ENCODE assay signal across 9 cellular contexts in genomic region chr10:69515699-69516547, GRCh38. TPM values are rescaled to one million over a fixed set of nuclear protein-coding genes. Genes with fewer than 3 reads are reported as not detected.
DNase-seq lines count a peak whose midpoint lies in the region; ATAC-seq and TF ChIP-seq lines count a peak whose summit lies in the region.
"Had no signal": no experiment of that assay in that cellular context is flagged by ENCODE, and none has a peak within 500 bp of the region (broad histone marks: within the 10 kb centered on the region; RNA-seq: fewer than 3 reads in every experiment).

No MANE protein-coding gene starts in this region.

- H3K27me3 ChIP-seq in A673 (replicated peaks; ENCODE audit: insufficient read depth, low read depth, low read length, poor library complexity) (peaks cover 29% of the 10 kb centered on the region), SK-N-SH (ENCODE audit: insufficient read depth) (no peaks in the 10 kb centered on the region), prostate gland (replicated peaks; ENCODE audit: insufficient read depth) (no peaks in the 10 kb centered on the region), vagina (no peaks in the 10 kb centered on the region)

- ATAC-seq in GM19023 (IDR thresholded peaks at IDR 0.05; ENCODE audit: unreplicated experiment) = peak; percentile 58

- peak; percentile 95 for TF ChIP-seq RAD21 in SK-N-SH (IDR thresholded peaks at IDR 0.05; ENCODE audit: low read length)

- no peaks in the 10 kb centered on the region for H4K20me1 ChIP-seq in SK-N-SH (ENCODE audit: insufficient read depth)

- POLR2A ChIA-PET in A673 (lab: Charles Lee; ENCODE audit: low non-redundant PET) = no interaction called here
- POLR2A ChIA-PET in SK-N-SH (lab: Yijun Ruan, JAX) = interaction anchor here (2.1 kb wide), 1 partner anchor 121 kb away, joined by 9 read pairs; no protein-coding TSS in a partner anchor

- DNase-seq in A673 (ENCODE audit: low spot score) (peak; percentile 76), LoVo (ENCODE audit: low spot score) (peak; percentile 73), SK-N-SH (peak; percentile 86), activated gamma-delta T cell treated with Interleukin-2 at 50 U/mL for 16 hours (peak; percentile 77), germinal center (ENCODE audit: low spot score) (peak; percentile 78), prostate gland (ENCODE audit: low spot score) (peak; percentile 59), vagina (ENCODE audit: extremely low spot score in 2 of 2) (no peak)

- H2AFZ ChIP-seq in SK-N-SH (ENCODE audit: low read depth) = no peak overlapping the region

- 9% methylated on average over 10 of the region's 12 CpGs for WGBS in SK-N-SH (ENCODE audit: low lambda C conversion rate)
- 28% methylated on average over 12 of the region's 12 CpGs for WGBS in prostate gland

- peak; percentile 90 for TF ChIP-seq CTCF in A673 (conservative IDR thresholded peaks at IDR 0.05; ENCODE audit: low read depth, low read length)
- TF ChIP-seq CTCF in SK-N-SH (IDR thresholded peaks at IDR 0.05) = peak; percentile 87
- TF ChIP-seq CTCF in prostate gland (IDR thresholded peaks at IDR 0.05) = peak; percentile 39 to 79 (median 72)
- peak in 2 of 3 experiments; percentile 47 to 61 for TF ChIP-seq CTCF in vagina (IDR thresholded peaks at IDR 0.05)

- H3K36me3 ChIP-seq in A673 (ENCODE audit: insufficient read depth, low read length, poor library complexity, severe bottlenecking) (no peaks in the 10 kb centered on the region), SK-N-SH (replicated peaks in 1 of 2; ENCODE audit: control insufficient read depth in 1 of 2, insufficient read depth in 2 of 2, low read length in 1 of 2) (no peaks in the 10 kb centered on the region), prostate gland (no peaks in the 10 kb centered on the region), vagina (no peaks in the 10 kb centered on the region)

- no peak overlapping the region for H3K4me2 ChIP-seq in SK-N-SH

- H3K4me1 ChIP-seq in A673 (ENCODE audit: insufficient read depth, low read length, poor library complexity, severe bottlenecking) = no peaks in the 10 kb centered on the region
- no peaks in the 10 kb centered on the region for H3K4me1 ChIP-seq in SK-N-SH (ENCODE audit: control insufficient read depth in 1 of 2, insufficient read depth in 2 of 2, low read depth in 1 of 2, low read length in 1 of 2)
- H3K4me1 ChIP-seq in prostate gland (replicated peaks) = no peaks in the 10 kb centered on the region
- H3K4me1 ChIP-seq in vagina = no peaks in the 10 kb centered on the region

- H3K9me3 ChIP-seq in A673 (ENCODE audit: low read depth, low read length, poor library complexity, severe bottlenecking) = no peaks in the 10 kb centered on the region
- H3K9me3 ChIP-seq in SK-N-SH = no peaks in the 10 kb centered on the region
- no peaks in the 10 kb centered on the region for H3K9me3 ChIP-seq in prostate gland
- H3K9me3 ChIP-seq in vagina = no peaks in the 10 kb centered on the region

- H3K9ac ChIP-seq in SK-N-SH = no peak overlapping the region

- H3K27ac ChIP-seq in A673 (ENCODE audit: low read depth, low read length, poor library complexity, severe bottlenecking) (no peak overlapping the region), SK-N-SH (ENCODE audit: low read depth in 2 of 2, low read length in 1 of 2) (no peak overlapping the region), prostate gland (no peak overlapping the region), vagina (no peak overlapping the region)

- H3F3A ChIP-seq in SK-N-SH (replicated peaks; ENCODE audit: insufficient read depth) = no peaks in the 10 kb centered on the region

- CTCF ChIA-PET in A673 (lab: Charles Lee) (interaction anchor here (0.5 to 2.0 kb wide), 9 partner anchors 41 to 1361 kb away, joined by 3 to 13 read pairs (median 6); partner anchors contain the start of gene TYSND1), SK-N-SH (lab: Yijun Ruan, JAX) (interaction anchor here (0.6 to 8.2 kb wide), 65 partner anchors 8 to 445 kb away, joined by 3 to 364 read pairs (median 4); partner anchors contain the start of genes FAM241B, NEUROG3 and TSPAN15)

- TF ChIP-seq POLR2A in prostate gland (IDR thresholded peaks at IDR 0.05) = no peak
- no peak for TF ChIP-seq POLR2A in vagina (IDR thresholded peaks at IDR 0.05)

- H3K79me2 ChIP-seq in SK-N-SH (ENCODE audit: insufficient read depth) = no peaks in the 10 kb centered on the region

- no TSS peak for BruUV-seq in A673 (replicated peaks; lab: Mats Ljungman, UMichigan)

- no peak overlapping the region for H3K4me3 ChIP-seq in A673 (ENCODE audit: low read depth, low read length, poor library complexity, severe bottlenecking)
- H3K4me3 ChIP-seq in SK-N-SH (ENCODE audit: low read depth in 2 of 2, low read length in 1 of 2) = no peak overlapping the region; a peak in 1 of 4 replicates
- no peak overlapping the region for H3K4me3 ChIP-seq in prostate gland
- H3K4me3 ChIP-seq in vagina = no peak overlapping the region

- no peak for TF ChIP-seq EP300 in SK-N-SH (IDR thresholded peaks at IDR 0.05; ENCODE audit: borderline replicate concordance in 1 of 2, low read depth in 1 of 2, low read length in 1 of 2)

- H3K9me2 ChIP-seq in SK-N-SH = no peaks in the 10 kb centered on the region

- intact Hi-C loops in A673 (cut with micrococcal nuclease; ENCODE audit: unreplicated experiment) = loop anchor here (1.0 to 5.0 kb wide), 3 partner anchors 123 to 396 kb away; no protein-coding TSS in a partner anchor
- intact Hi-C loops in prostate gland (cut with DNase I) = loop anchor here (5.0 kb wide), 1 partner anchor 121 kb away; no protein-coding TSS in a partner anchor
- intact Hi-C loops in vagina (cut with DNase I) = loop anchor here (10.0 kb wide), 1 partner anchor 119 kb away; the partner anchor contains the start of gene FAM241B

TF ChIP-seq in SK-N-SH, 30 proteins besides CTCF, POLR2A, EP300 and RAD21:
- TF ChIP-seq SMC3 (IDR thresholded peaks at IDR 0.05; ENCODE audit: low read depth, low read length) (peak; percentile 93), TEAD4 (IDR thresholded peaks at IDR 0.05; ENCODE audit: borderline replicate concordance, insufficient read depth) (no peak)

RNA-seq across cellular contexts. Expression of gene NEUROG3, which starts 57.3 kb away (rescaled TPM):
- total RNA-seq in A673 (2021) (not detected in 2 replicates), prostate gland (not detected), vagina (not detected)
- polyA plus RNA-seq in SK-N-SH (2012; rRNA removed) = not detected in 2 replicates
- polyA plus RNA-seq in SK-N-SH (2012; cell fraction: cytosol; rRNA removed) = not detected in 2 replicates
- not detected in 2 replicates for polyA plus RNA-seq in SK-N-SH (2012; cell fraction: nucleus; rRNA removed)
- total RNA-seq: skeletal muscle tissue had no signal

Comparison
In these comparisons a context has a peak if more than half of its experiments do, and no peak if none do; other contexts are left out.
1. DNase-seq: peak in A673 (single experiment), LoVo (single experiment), SK-N-SH (single experiment), activated gamma-delta T cell treated with Interleukin-2 at 50 U/mL for 16 hours (single experiment), germinal center (single experiment) and prostate gland (single experiment); none in vagina (0 of 2).
2. Peak in every context shown above with its lines, with median percentiles within 50 percentile points of each other: CTCF ChIP-seq.